In genomic region chr12:63151061-63151897, GRCh38 we compare ENCODE assay signal across 8 cellular contexts. TPM values are rescaled to one million over a fixed set of nuclear protein-coding genes. Genes with fewer than 3 reads are reported as not detected.
A peak's percentile ranks its signal among the peaks of the same experiment; 100 is the strongest.
DNase-seq lines count a peak whose midpoint lies in the region; ATAC-seq, FAIRE-seq and TF ChIP-seq lines count a peak whose summit lies in the region.

TSS of gene AVPR1A (minus strand) at chr12:63151201. CDS start at chr12:63150836, 365 bp downstream.

- TF ChIP-seq CTCF in AG10803 (conservative IDR thresholded peaks at IDR 0.05; ENCODE audit: low read length) (no peak), brain microvascular endothelial cell (IDR thresholded peaks at IDR 0.05; ENCODE audit: low read depth, low read length, missing control alignments) (no peak), testis (IDR thresholded peaks at IDR 0.05) (no peak)

- no peak for FAIRE-seq in urothelium cell line (lab: Jason Lieb, UNC)

- H3K4me1 ChIP-seq in HUES64 (ENCODE audit: insufficient read depth, low read length), result no peaks in the 10 kb centered on the region
- H3K4me1 ChIP-seq in testis, result peaks cover 9% of the 10 kb centered on the region

- H3K4me3 ChIP-seq in AG10803 (ENCODE audit: low read length), result peak within 1 kb of the TSS; percentile 19
- H3K4me3 ChIP-seq in HUES64 (ENCODE audit: low read length), result peak within 1 kb of the TSS; percentile 55
- peak within 1 kb of the TSS; percentile 42 for H3K4me3 ChIP-seq in brain microvascular endothelial cell (ENCODE audit: low read depth, low read length)
- H3K4me3 ChIP-seq in testis, result peak within 1 kb of the TSS; percentile 32 to 48

- no peak for DNase-seq in AG10803 (ENCODE audit: low read depth)
- no peak for DNase-seq in brain microvascular endothelial cell
- no peak for DNase-seq in left colon
- DNase-seq in testis, result peak; percentile 18
- DNase-seq in urothelium cell line (ENCODE audit: low spot score), result no peak

- in situ Hi-C loops in brain microvascular endothelial cell (cut with HindIII; ENCODE audit: low pct_ligation_motif_present, low sequenced_read_pairs), result no loop called here

- H3K27me3 ChIP-seq in HUES64 (ENCODE audit: insufficient read depth, low read length) (peaks cover 66% of the 10 kb centered on the region), brain microvascular endothelial cell (replicated peaks) (peaks cover 40% of the 10 kb centered on the region), testis (no peaks in the 10 kb centered on the region)

- H3K36me3 ChIP-seq in HUES64 (ENCODE audit: insufficient read depth, low read length), result no peaks in the 10 kb centered on the region
- H3K36me3 ChIP-seq in brain microvascular endothelial cell (replicated peaks), result no peaks in the 10 kb centered on the region
- H3K36me3 ChIP-seq in testis (ENCODE audit: low read depth, missing control alignments), result no peaks in the 10 kb centered on the region

- peak within 1 kb of the TSS; percentile 38; the same call in 1 of the 2 replicates for H3K9ac ChIP-seq in HUES64 (ENCODE audit: low read depth, low read length)

- no peak for TF ChIP-seq POLR2A in testis (IDR thresholded peaks at IDR 0.05)

- under 1% methylated on average over 40 of the region's 41 CpGs for WGBS in HUES64
- WGBS in testis, 2 donors, result 1% methylated on average over 41 of the region's 41 CpGs

- peaks cover 7% of the 10 kb centered on the region; the same call in 1 of the 2 replicates for H3K9me3 ChIP-seq in HUES64 (ENCODE audit: insufficient read depth, low read depth, low read length)
- no peaks in the 10 kb centered on the region for H3K9me3 ChIP-seq in testis

- ATAC-seq in left colon (peak; percentile 40), HG02623 (IDR thresholded peaks at IDR 0.05; ENCODE audit: unreplicated experiment) (no peak)
- ATAC-seq in activated CD4-positive, CD25-positive, alpha-beta regulatory T cell treated with anti-CD3 and anti-CD28 coated beads, Interleukin-2, amount 50 U/mL, for 24 hours, result no peak

- intact Hi-C loops in left colon (cut with DNase I, micrococcal nuclease) (no loop called here), testis (cut with DNase I; ENCODE audit: low total_unique reads) (no loop called here)

- no peak within 1 kb of the TSS for H3K27ac ChIP-seq in HUES64 (ENCODE audit: low read depth, low read length)
- H3K27ac ChIP-seq in brain microvascular endothelial cell, result no peak within 1 kb of the TSS
- no peak within 1 kb of the TSS for H3K27ac ChIP-seq in testis

RNA-seq across cellular contexts. Expression of gene AVPR1A, which starts in this region (rescaled TPM):
- 0.45 TPM for polyA plus RNA-seq in HUES64 (2013, experiment 1 of 2)
- polyA plus RNA-seq in HUES64 (2013, experiment 2 of 2), result 0.19 TPM
- under 1 TPM; 0.40 to 0.84 TPM for total RNA-seq in left colon
- 1 to 10 TPM in 1 of 2 donors, under 1 TPM in 1; 0.93 to 1.6 TPM for total RNA-seq in testis
- polyA plus RNA-seq in testis (ENCODE audit: insufficient read depth, low read depth, low replicate concordance), result 1.5 TPM

Comparison
In these comparisons a context has a peak if more than half of its experiments do, and no peak if none do; other contexts are left out.
1. Peak in ATAC-seq in left colon; RNA of the gene not detected or under 1 TPM.